Comparison of ENCODE assay signal across 8 cellular contexts in genomic region chr1:223712856-223713494, GRCh38. TPM values are rescaled to one million over a fixed set of nuclear protein-coding genes. Genes with fewer than 3 reads are reported as not detected.
DNase-seq lines count a peak whose midpoint lies in the region; ATAC-seq and TF ChIP-seq lines count a peak whose summit lies in the region.

No MANE protein-coding gene starts in this region.

- H3K36me3 ChIP-seq in HUES64 (ENCODE audit: insufficient read depth, low read length) (peaks cover 4% of the 10 kb centered on the region; the same call in 1 of the 2 replicates), neutrophil (no peaks in the 10 kb centered on the region)

- no peaks in the 10 kb centered on the region for H3K9me3 Mint-ChIP-seq in activated T-cell treated with anti-CD3 and anti-CD28 coated beads, Interleukin-2, amount 50 U/mL, for 72 hours

- 5% methylated on average over 40 of the region's 40 CpGs for WGBS in HUES64

- peak; percentile 22 for DNase-seq in CMK (ENCODE audit: low read depth)
- peak; percentile 53 to 54 for DNase-seq in activated T-cell treated with anti-CD3 and anti-CD28 coated beads, Interleukin-2, amount 50 U/mL, for 72 hours
- DNase-seq in fibroblast of the aortic adventitia (ENCODE audit: low read depth) = no peak
- DNase-seq in NCI-H2029 (lab: John Stamatoyannopoulos, UW) = no peak

- peak overlapping the region; percentile 85 for H3K9ac ChIP-seq in HUES64 (ENCODE audit: low read depth, low read length)

- H3K27ac ChIP-seq in HUES64 (ENCODE audit: low read depth, low read length) (no peak overlapping the region; the same call in 1 of the 2 replicates), neutrophil (no peak overlapping the region)

- peak overlapping the region; percentile 70 for H3K27ac Mint-ChIP-seq in activated T-cell treated with anti-CD3 and anti-CD28 coated beads, Interleukin-2, amount 50 U/mL, for 72 hours

- H3K36me3 Mint-ChIP-seq in activated T-cell treated with anti-CD3 and anti-CD28 coated beads, Interleukin-2, amount 50 U/mL, for 72 hours (ENCODE audit: insufficient read depth in 2 of 2) = peaks cover 0 to 4% of the 10 kb centered on the region in 2 donors

- peak overlapping the region; percentile 78 to 84 for H3K4me3 Mint-ChIP-seq in activated T-cell treated with anti-CD3 and anti-CD28 coated beads, Interleukin-2, amount 50 U/mL, for 72 hours

- ATAC-seq in GM21515 (IDR thresholded peaks at IDR 0.05; ENCODE audit: unreplicated experiment) (peak; percentile 25), HG03378 (IDR thresholded peaks at IDR 0.05; ENCODE audit: unreplicated experiment) (no peak)
- ATAC-seq in activated T-cell treated with anti-CD3 and anti-CD28 coated beads, Interleukin-2, amount 50 U/mL, for 72 hours (replicated peaks in 1 of 2) = peak; percentile 33 to 55

- H3K4me3 ChIP-seq in HUES64 (ENCODE audit: low read length) = peak overlapping the region; percentile 70
- H3K4me3 ChIP-seq in fibroblast of the aortic adventitia (ENCODE audit: low read depth, low read length) = peak overlapping the region; percentile 93
- H3K4me3 ChIP-seq in neutrophil (ENCODE audit: low read depth in 1 of 2, low read length in 1 of 2) = peak overlapping the region; percentile 47 to 56

- H3K4me1 ChIP-seq in HUES64 (ENCODE audit: insufficient read depth, low read length) (peaks cover 25% of the 10 kb centered on the region), neutrophil (ENCODE audit: control insufficient read depth in 1 of 2, insufficient read depth in 1 of 2, low read depth in 1 of 2, low read length in 1 of 2) (peaks cover 22 to 26% of the 10 kb centered on the region in 2 experiments)

- no peaks in the 10 kb centered on the region for H3K27me3 Mint-ChIP-seq in activated T-cell treated with anti-CD3 and anti-CD28 coated beads, Interleukin-2, amount 50 U/mL, for 72 hours (ENCODE audit: low read depth)

- H3K9me3 ChIP-seq in HUES64 (ENCODE audit: insufficient read depth, low read depth, low read length) (no peaks in the 10 kb centered on the region), neutrophil (no peaks in the 10 kb centered on the region)

- no peak for TF ChIP-seq CTCF in fibroblast of the aortic adventitia (IDR thresholded peaks at IDR 0.05; ENCODE audit: insufficient read depth, low read length)
- TF ChIP-seq CTCF in neutrophil (IDR thresholded peaks at IDR 0.05) = no peak

- H3K4me1 Mint-ChIP-seq in activated T-cell treated with anti-CD3 and anti-CD28 coated beads, Interleukin-2, amount 50 U/mL, for 72 hours (ENCODE audit: low read depth) = peaks cover 76% of the 10 kb centered on the region

- H3K27me3 ChIP-seq in HUES64 (ENCODE audit: insufficient read depth, low read length) (peaks cover 64% of the 10 kb centered on the region), neutrophil (peaks cover 71% of the 10 kb centered on the region)

RNA-seq across cellular contexts. Expression of gene CAPN2, which starts 0.6 kb away (rescaled TPM):
- 26.0 TPM for polyA plus RNA-seq in HUES64 (2013, experiment 1 of 2)
- polyA plus RNA-seq in HUES64 (2013, experiment 2 of 2) = 34.6 TPM
- total RNA-seq in activated T-cell treated with anti-CD3 and anti-CD28 coated beads, Interleukin-2, amount 50 U/mL, for 72 hours = 10 to 100 TPM; 37.8 to 58.8 TPM
- 456 and 481 TPM in 2 replicates for total RNA-seq in fibroblast of the aortic adventitia (ENCODE audit: low replicate concordance)

RNA-seq across cellular contexts. Expression of gene CAPN8, which starts 47.5 kb away (rescaled TPM):
- polyA plus RNA-seq in HUES64 (2013, experiment 1 of 2) = 0.35 TPM
- polyA plus RNA-seq in HUES64 (2013, experiment 2 of 2) = not detected
- not detected for total RNA-seq in activated T-cell treated with anti-CD3 and anti-CD28 coated beads, Interleukin-2, amount 50 U/mL, for 72 hours
- total RNA-seq in fibroblast of the aortic adventitia (ENCODE audit: low replicate concordance) = not detected in 2 replicates

Comparison
In these comparisons a context has a peak if more than half of its experiments do, and no peak if none do; other contexts are left out.
1. DNase-seq: peak in CMK (single experiment) and activated T-cell treated with anti-CD3 and anti-CD28 coated beads, Interleukin-2, amount 50 U/mL, for 72 hours (2 of 2); none in fibroblast of the aortic adventitia (single experiment) and NCI-H2029 (single experiment).
2. Peak in every context shown above with its lines, with median percentiles within 50 percentile points of each other: H3K4me3 ChIP-seq.